2 cellular contexts compared by ENCODE assay signal in the genomic region with DNA sequence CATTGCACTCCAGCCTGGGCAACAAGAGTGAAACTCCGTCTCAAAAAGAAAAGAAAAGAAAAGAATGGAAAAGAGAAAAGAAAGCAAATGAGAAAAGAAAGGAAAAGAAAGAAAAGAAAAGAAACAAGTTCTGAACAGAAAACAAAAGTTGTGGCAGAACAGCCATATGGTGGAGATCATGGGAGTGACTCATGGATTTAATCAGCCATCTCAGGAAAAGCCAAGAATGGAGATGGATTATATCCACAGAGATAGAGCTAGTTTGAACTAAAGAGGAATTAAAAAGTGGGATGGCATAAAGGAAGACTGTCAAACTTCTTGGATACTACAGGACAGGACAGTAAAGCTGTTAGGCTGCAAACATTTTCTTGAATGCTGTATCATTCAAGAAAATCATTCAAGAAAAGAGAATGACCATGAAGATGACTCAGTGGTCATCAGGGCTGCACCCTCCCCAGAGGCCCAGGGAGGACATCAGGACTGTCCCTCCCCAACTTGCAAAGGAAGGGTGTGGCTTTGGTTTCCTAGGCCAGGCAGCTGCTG.
TF ChIP-seq lines count a peak whose summit lies in the region.

No MANE protein-coding gene starts in this region.

TF ChIP-seq in A549, 52 proteins besides CTCF, POLR2A, EP300 and RAD21 (continued from another document):
- TF ChIP-seq, protein P1, sequence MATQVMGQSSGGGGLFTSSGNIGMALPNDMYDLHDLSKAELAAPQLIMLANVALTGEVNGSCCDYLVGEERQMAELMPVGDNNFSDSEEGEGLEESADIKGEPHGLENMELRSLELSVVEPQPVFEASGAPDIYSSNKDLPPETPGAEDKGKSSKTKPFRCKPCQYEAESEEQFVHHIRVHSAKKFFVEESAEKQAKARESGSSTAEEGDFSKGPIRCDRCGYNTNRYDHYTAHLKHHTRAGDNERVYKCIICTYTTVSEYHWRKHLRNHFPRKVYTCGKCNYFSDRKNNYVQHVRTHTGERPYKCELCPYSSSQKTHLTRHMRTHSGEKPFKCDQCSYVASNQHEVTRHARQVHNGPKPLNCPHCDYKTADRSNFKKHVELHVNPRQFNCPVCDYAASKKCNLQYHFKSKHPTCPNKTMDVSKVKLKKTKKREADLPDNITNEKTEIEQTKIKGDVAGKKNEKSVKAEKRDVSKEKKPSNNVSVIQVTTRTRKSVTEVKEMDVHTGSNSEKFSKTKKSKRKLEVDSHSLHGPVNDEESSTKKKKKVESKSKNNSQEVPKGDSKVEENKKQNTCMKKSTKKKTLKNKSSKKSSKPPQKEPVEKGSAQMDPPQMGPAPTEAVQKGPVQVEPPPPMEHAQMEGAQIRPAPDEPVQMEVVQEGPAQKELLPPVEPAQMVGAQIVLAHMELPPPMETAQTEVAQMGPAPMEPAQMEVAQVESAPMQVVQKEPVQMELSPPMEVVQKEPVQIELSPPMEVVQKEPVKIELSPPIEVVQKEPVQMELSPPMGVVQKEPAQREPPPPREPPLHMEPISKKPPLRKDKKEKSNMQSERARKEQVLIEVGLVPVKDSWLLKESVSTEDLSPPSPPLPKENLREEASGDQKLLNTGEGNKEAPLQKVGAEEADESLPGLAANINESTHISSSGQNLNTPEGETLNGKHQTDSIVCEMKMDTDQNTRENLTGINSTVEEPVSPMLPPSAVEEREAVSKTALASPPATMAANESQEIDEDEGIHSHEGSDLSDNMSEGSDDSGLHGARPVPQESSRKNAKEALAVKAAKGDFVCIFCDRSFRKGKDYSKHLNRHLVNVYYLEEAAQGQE (IDR thresholded peaks at IDR 0.05), result no peak
- TF ChIP-seq FOSL2 (IDR thresholded peaks at IDR 0.05) (no peak), FOSL2 (CRISPR knock-in tag; IDR thresholded peaks at IDR 0.05) (peak; percentile 25; the same call in 1 of the 2 replicates), PHF8 (IDR thresholded peaks at IDR 0.05; ENCODE audit: borderline replicate concordance, low read depth) (no peak), TP53 (CRISPR knock-in tag; IDR thresholded peaks at IDR 0.05) (no peak)

TF ChIP-seq in IMR-90, 13 proteins besides CTCF, POLR2A, EP300 and RAD21 (continued from another document):
- TF ChIP-seq MAFK (IDR thresholded peaks at IDR 0.05; ENCODE audit: low read depth, low read length), result no peak
- no peak for TF ChIP-seq NFE2L2 (IDR thresholded peaks at IDR 0.05; ENCODE audit: low read depth, low read length)
- no peak for TF ChIP-seq RFX5 (IDR thresholded peaks at IDR 0.05; ENCODE audit: low read depth, low read length)
- TF ChIP-seq BHLHE40 (IDR thresholded peaks at IDR 0.05; ENCODE audit: low read depth, low read length), result no peak
- no peak for TF ChIP-seq RCOR1 (IDR thresholded peaks at IDR 0.05; ENCODE audit: insufficient replicate concordance, low read length)
- TF ChIP-seq MAZ (IDR thresholded peaks at IDR 0.05; ENCODE audit: borderline replicate concordance, low read depth, low read length), result no peak
- TF ChIP-seq USF2 (IDR thresholded peaks at IDR 0.05; ENCODE audit: low read depth, low read length), result no peak
- TF ChIP-seq CHD1 (IDR thresholded peaks at IDR 0.05; ENCODE audit: low read depth, low read length), result no peak
